17 cellular contexts compared by ENCODE assay signal in genomic region chr14:61379639-61380184, GRCh38. TPM values are rescaled to one million over a fixed set of nuclear protein-coding genes. Genes with fewer than 3 reads are reported as not detected.
DNase-seq lines count a peak whose midpoint lies in the region; ATAC-seq and TF ChIP-seq lines count a peak whose summit lies in the region.
"Had no signal": no experiment of that assay in that cellular context is flagged by ENCODE, and none has a peak within 500 bp of the region (broad histone marks: within the 10 kb centered on the region; RNA-seq: fewer than 3 reads in every experiment).

No MANE protein-coding gene starts in this region.

- H3K27me3 ChIP-seq in BLaER1 (no peaks in the 10 kb centered on the region), GM06990 (replicated peaks; ENCODE audit: control insufficient read depth, insufficient read depth, low read length) (no peaks in the 10 kb centered on the region), right lobe of liver (no peaks in the 10 kb centered on the region)
- no peaks in the 10 kb centered on the region for H3K27me3 ChIP-seq in effector memory CD4-positive, alpha-beta T cell (replicated peaks; ENCODE audit: control insufficient read depth, insufficient read depth, low read length, poor library complexity, severe bottlenecking)
- H3K27me3 ChIP-seq: hepatocyte, MG63, sigmoid colon, upper lobe of right lung had no signal

- peaks cover 54% of the 10 kb centered on the region for H3K4me1 ChIP-seq in BLaER1
- peaks cover 66% of the 10 kb centered on the region for H3K4me1 ChIP-seq in effector memory CD4-positive, alpha-beta T cell (ENCODE audit: control insufficient read depth, insufficient read depth, low read length, poor library complexity, severe bottlenecking)
- H3K4me1 ChIP-seq in right lobe of liver = no peaks in the 10 kb centered on the region
- H3K4me1 ChIP-seq: sigmoid colon had no signal

- H4K20me1 ChIP-seq in BLaER1 = peaks cover 60% of the 10 kb centered on the region; the same call in 1 of the 2 replicates

- H3K4me2 ChIP-seq in BLaER1 = peak overlapping the region; percentile 65
- H3K4me2 ChIP-seq: hepatocyte had no signal

- H3K4me3 ChIP-seq in BLaER1 = no peak overlapping the region
- H3K4me3 ChIP-seq in GM06990 (replicated peaks; ENCODE audit: low read depth, low read length) = no peak overlapping the region; the same call in 1 of the 2 replicates
- H3K4me3 ChIP-seq in effector memory CD4-positive, alpha-beta T cell (ENCODE audit: insufficient read depth, low read depth, low read length, poor library complexity, severe bottlenecking) = no peak overlapping the region
- no peak overlapping the region for H3K4me3 ChIP-seq in right lobe of liver
- H3K4me3 ChIP-seq: hepatocyte, MG63, sigmoid colon, upper lobe of right lung had no signal

- H3K36me3 ChIP-seq in BLaER1 = peaks cover 31% of the 10 kb centered on the region
- no peaks in the 10 kb centered on the region for H3K36me3 ChIP-seq in GM06990 (ENCODE audit: control insufficient read depth, insufficient read depth, low read length)
- H3K36me3 ChIP-seq in effector memory CD4-positive, alpha-beta T cell (ENCODE audit: control insufficient read depth, insufficient read depth, low read length) = peaks cover 6% of the 10 kb centered on the region
- no peaks in the 10 kb centered on the region for H3K36me3 ChIP-seq in right lobe of liver
- H3K36me3 ChIP-seq: MG63, sigmoid colon, upper lobe of right lung had no signal

- H3K27ac ChIP-seq in BLaER1 (no peak overlapping the region), right lobe of liver (no peak overlapping the region)
- H3K27ac ChIP-seq in effector memory CD4-positive, alpha-beta T cell (ENCODE audit: insufficient read depth, low read length, poor library complexity, severe bottlenecking) = peak overlapping the region; percentile 16
- H3K27ac ChIP-seq: hepatocyte, sigmoid colon, upper lobe of right lung had no signal

- TF ChIP-seq POLR2A in right lobe of liver (IDR thresholded peaks at IDR 0.05) = no peak

- ATAC-seq in HG03175 (IDR thresholded peaks at IDR 0.05; ENCODE audit: unreplicated experiment) (peak; percentile 55), right lobe of liver (no peak)
- ATAC-seq: upper lobe of right lung had no signal

- H3K9me3 ChIP-seq in BLaER1 = peaks cover 39% of the 10 kb centered on the region
- H3K9me3 ChIP-seq in effector memory CD4-positive, alpha-beta T cell (ENCODE audit: control insufficient read depth, low read length) = peaks cover under 1% of the 10 kb centered on the region
- H3K9me3 ChIP-seq in right lobe of liver = peaks cover 0 to 2% (median 0%) of the 10 kb centered on the region in 4 donors

- TF ChIP-seq CTCF in GM06990 (IDR thresholded peaks at IDR 0.05; ENCODE audit: insufficient read depth, low read length, poor library complexity, severe bottlenecking) = no peak
- no peak for TF ChIP-seq CTCF in right lobe of liver (IDR thresholded peaks at IDR 0.05)

- DNase-seq in GM06990 (ENCODE audit: extremely low read depth, insufficient read length) (peak; percentile 47), inferior parietal cortex (ENCODE audit: extremely low spot score) (no peak), NOMO-1 treated with dmso at 0.1 percent for 144 hours (lab: John Stamatoyannopoulos, UW; ENCODE audit: unreplicated experiment) (no peak), right lobe of liver (no peak), superior temporal gyrus (ENCODE audit: extremely low spot score) (no peak)
- DNase-seq in effector memory CD4-positive, alpha-beta T cell = no peak
- DNase-seq: AML-193; MG63; midbrain; NCI-H187 treated with DMSO at 0.1 percent for 48 hours; NCI-H510A treated with DMSO at 0.1 percent for 48 hours; sigmoid colon; stimulated activated CD4-positive, alpha-beta T cell treated with anti-CD3 and anti-CD28 coated beads, Interleukin-4, amount 100 ng/mL, for 1 hour; upper lobe of right lung had no signal

- intact Hi-C loops in right lobe of liver (cut with DNase I) = no loop called here

- 78% methylated on average over 7 of the region's 8 CpGs for WGBS in right lobe of liver (ENCODE audit: insufficient coverage, low coverage, low lambda C conversion rate, missing lambda C conversion rate)

- H3K9ac ChIP-seq in BLaER1 = no peak overlapping the region

RNA-seq across cellular contexts. Expression of gene PRKCH, which starts 58.3 kb away (rescaled TPM):
- 10 to 100 TPM in 2 of 6 experiments, 1 to 10 TPM in 4; 5.0 to 12.1 (median 8.8) TPM for total RNA-seq in right lobe of liver
